Comparison of ENCODE assay signal across 1 cellular context in the genomic region with DNA sequence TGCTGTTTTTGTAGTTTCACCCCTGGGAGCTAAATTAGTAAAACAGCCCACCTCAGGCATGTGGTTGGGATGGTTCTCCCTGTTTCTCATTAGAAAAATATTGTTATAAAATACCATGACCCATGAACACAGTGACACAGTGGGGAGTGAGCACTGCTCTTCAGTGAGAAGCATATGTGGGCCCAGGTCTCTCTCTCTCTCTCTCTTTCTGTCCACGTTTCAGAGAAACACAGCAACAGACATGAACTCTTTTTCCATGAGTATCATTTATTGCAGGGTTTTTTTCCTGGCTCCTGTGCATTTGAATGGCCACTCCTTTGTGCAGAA.
TF ChIP-seq lines count a peak whose summit lies in the region.

No MANE protein-coding gene starts in this region.

TF ChIP-seq in HepG2, 621 proteins besides CTCF, POLR2A, EP300 and RAD21 (continued from another document):
- TF ChIP-seq, protein P1, sequence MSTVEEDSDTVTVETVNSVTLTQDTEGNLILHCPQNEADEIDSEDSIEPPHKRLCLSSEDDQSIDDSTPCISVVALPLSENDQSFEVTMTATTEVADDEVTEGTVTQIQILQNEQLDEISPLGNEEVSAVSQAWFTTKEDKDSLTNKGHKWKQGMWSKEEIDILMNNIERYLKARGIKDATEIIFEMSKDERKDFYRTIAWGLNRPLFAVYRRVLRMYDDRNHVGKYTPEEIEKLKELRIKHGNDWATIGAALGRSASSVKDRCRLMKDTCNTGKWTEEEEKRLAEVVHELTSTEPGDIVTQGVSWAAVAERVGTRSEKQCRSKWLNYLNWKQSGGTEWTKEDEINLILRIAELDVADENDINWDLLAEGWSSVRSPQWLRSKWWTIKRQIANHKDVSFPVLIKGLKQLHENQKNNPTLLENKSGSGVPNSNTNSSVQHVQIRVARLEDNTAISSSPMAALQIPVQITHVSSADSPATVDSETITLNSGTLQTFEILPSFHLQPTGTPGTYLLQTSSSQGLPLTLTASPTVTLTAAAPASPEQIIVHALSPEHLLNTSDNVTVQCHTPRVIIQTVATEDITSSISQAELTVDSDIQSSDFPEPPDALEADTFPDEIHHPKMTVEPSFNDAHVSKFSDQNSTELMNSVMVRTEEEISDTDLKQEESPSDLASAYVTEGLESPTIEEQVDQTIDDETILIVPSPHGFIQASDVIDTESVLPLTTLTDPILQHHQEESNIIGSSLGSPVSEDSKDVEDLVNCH (CRISPR knock-in tag; IDR thresholded peaks at IDR 0.05) = no peak
- TF ChIP-seq, protein P2, sequence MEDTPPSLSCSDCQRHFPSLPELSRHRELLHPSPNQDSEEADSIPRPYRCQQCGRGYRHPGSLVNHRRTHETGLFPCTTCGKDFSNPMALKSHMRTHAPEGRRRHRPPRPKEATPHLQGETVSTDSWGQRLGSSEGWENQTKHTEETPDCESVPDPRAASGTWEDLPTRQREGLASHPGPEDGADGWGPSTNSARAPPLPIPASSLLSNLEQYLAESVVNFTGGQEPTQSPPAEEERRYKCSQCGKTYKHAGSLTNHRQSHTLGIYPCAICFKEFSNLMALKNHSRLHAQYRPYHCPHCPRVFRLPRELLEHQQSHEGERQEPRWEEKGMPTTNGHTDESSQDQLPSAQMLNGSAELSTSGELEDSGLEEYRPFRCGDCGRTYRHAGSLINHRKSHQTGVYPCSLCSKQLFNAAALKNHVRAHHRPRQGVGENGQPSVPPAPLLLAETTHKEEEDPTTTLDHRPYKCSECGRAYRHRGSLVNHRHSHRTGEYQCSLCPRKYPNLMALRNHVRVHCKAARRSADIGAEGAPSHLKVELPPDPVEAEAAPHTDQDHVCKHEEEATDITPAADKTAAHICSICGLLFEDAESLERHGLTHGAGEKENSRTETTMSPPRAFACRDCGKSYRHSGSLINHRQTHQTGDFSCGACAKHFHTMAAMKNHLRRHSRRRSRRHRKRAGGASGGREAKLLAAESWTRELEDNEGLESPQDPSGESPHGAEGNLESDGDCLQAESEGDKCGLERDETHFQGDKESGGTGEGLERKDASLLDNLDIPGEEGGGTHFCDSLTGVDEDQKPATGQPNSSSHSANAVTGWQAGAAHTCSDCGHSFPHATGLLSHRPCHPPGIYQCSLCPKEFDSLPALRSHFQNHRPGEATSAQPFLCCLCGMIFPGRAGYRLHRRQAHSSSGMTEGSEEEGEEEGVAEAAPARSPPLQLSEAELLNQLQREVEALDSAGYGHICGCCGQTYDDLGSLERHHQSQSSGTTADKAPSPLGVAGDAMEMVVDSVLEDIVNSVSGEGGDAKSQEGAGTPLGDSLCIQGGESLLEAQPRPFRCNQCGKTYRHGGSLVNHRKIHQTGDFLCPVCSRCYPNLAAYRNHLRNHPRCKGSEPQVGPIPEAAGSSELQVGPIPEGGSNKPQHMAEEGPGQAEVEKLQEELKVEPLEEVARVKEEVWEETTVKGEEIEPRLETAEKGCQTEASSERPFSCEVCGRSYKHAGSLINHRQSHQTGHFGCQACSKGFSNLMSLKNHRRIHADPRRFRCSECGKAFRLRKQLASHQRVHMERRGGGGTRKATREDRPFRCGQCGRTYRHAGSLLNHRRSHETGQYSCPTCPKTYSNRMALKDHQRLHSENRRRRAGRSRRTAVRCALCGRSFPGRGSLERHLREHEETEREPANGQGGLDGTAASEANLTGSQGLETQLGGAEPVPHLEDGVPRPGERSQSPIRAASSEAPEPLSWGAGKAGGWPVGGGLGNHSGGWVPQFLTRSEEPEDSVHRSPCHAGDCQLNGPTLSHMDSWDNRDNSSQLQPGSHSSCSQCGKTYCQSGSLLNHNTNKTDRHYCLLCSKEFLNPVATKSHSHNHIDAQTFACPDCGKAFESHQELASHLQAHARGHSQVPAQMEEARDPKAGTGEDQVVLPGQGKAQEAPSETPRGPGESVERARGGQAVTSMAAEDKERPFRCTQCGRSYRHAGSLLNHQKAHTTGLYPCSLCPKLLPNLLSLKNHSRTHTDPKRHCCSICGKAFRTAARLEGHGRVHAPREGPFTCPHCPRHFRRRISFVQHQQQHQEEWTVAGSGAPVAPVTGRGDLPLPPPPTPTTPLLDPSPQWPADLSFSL (CRISPR knock-in tag; IDR thresholded peaks at IDR 0.05) = no peak
- TF ChIP-seq PAWR (CRISPR knock-in tag; IDR thresholded peaks at IDR 0.05; ENCODE audit: borderline replicate concordance) (no peak), MBD4 (IDR thresholded peaks at IDR 0.05; ENCODE audit: borderline replicate concordance, low read length) (no peak), ZNF382 (CRISPR knock-in tag; IDR thresholded peaks at IDR 0.05; ENCODE audit: borderline replicate concordance) (no peak)
